Comparison of ENCODE assay signal across 8 cellular contexts in the genomic region with DNA sequence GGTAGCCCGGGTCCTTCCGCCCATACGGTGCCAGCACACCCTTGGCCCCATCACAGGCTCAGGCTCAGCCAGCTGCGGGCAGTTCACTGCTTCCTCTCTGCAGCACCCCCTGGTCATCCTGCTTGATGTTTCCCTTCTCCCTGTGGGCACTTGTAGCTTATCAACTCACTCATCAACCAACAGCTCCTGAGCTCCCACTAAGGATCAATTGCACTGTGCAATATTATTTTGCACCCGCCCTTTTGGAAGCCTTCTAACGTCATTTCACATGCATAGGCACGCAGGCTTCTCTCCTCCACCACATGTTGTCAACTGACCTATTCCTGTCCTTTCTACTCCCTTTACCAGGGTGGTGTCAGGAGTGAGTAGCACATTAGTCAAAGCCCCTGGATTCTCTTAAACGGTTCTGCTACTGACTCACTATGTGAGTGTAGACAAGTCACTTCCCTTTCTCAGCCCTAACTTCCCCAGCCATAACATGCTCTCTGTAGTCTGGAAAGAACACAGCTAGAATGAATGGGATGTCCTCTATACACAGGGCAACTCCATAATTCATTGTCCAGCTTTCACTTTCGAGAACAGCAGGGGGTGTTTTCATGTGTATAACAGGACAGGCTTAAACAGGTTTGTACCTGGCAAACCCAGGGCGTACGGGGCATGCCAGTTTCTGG. TPM values are rescaled to one million over a fixed set of nuclear protein-coding genes. Genes with fewer than 3 reads are reported as not detected.
DNase-seq lines count a peak whose midpoint lies in the region; ATAC-seq and TF ChIP-seq lines count a peak whose summit lies in the region.

No MANE protein-coding gene starts in this region.

- H3F3A ChIP-seq in PC-3 (ENCODE audit: low read length, unreplicated experiment), result peaks cover 7% of the 10 kb centered on the region

- H3K27ac ChIP-seq in PC-3 (ENCODE audit: low read length) (peak overlapping the region; percentile 95), epithelial cell of prostate (peak overlapping the region; percentile 100), neutrophil (peak overlapping the region; percentile 73)

- H3K4me3 ChIP-seq in AG10803 (ENCODE audit: low read length) (no peak overlapping the region), PC-3 (ENCODE audit: low read length) (peak overlapping the region; percentile 45), neutrophil (ENCODE audit: low read depth in 1 of 2, low read length in 1 of 2) (peak overlapping the region in 1 of 2 experiments; percentile 20)

- DNase-seq in AG10803 (ENCODE audit: low read depth), result peak; percentile 89
- peak; percentile 97 for DNase-seq in PC-3
- DNase-seq in epithelial cell of prostate (ENCODE audit: low read depth, low spot score), result peak; percentile 100
- DNase-seq in germinal center (ENCODE audit: low spot score), result no peak
- DNase-seq in SHP77 treated with DMSO at 0.1 percent for 48 hours (lab: John Stamatoyannopoulos, UW), result no peak

- H2AFZ ChIP-seq in PC-3 (ENCODE audit: low read length), result no peak overlapping the region

- peak overlapping the region; percentile 83 for H3K9ac ChIP-seq in PC-3 (ENCODE audit: low read length)

- H3K4me2 ChIP-seq in PC-3 (ENCODE audit: low read length), result peak overlapping the region; percentile 70

- POLR2A ChIA-PET in PC-3 (lab: Charles Lee; ENCODE audit: unreplicated experiment), result interaction anchor here (0.7 to 2.3 kb wide), 2 partner anchors 45 to 121 kb away, joined by 4 to 23 read pairs; no protein-coding TSS in a partner anchor

- BruUV-seq in PC-3 (replicated peaks; lab: Mats Ljungman, UMichigan), result no TSS peak

- H3K9me3 ChIP-seq in PC-3 (ENCODE audit: low read length), result no peaks in the 10 kb centered on the region
- no peaks in the 10 kb centered on the region for H3K9me3 ChIP-seq in neutrophil

- CTCF ChIA-PET in PC-3 (lab: Charles Lee), result interaction anchor here (0.6 kb wide), 1 partner anchor 371 kb away, joined by 4 read pairs; no protein-coding TSS in a partner anchor

- H3K27me3 ChIP-seq in PC-3 (ENCODE audit: low read length) (no peaks in the 10 kb centered on the region), neutrophil (no peaks in the 10 kb centered on the region)

- intact Hi-C loops in PC-3 (cut with micrococcal nuclease), result loop anchor here (1.0 to 5.0 kb wide), 4 partner anchors 28 to 340 kb away; no protein-coding TSS in a partner anchor

- no peak for TF ChIP-seq CTCF in AG10803 (conservative IDR thresholded peaks at IDR 0.05; ENCODE audit: low read length)
- no peak for TF ChIP-seq CTCF in PC-3 (conservative IDR thresholded peaks at IDR 0.05; ENCODE audit: low read depth, low read length)
- no peak for TF ChIP-seq CTCF in neutrophil (IDR thresholded peaks at IDR 0.05)

- peaks cover 54% of the 10 kb centered on the region for H3K4me1 ChIP-seq in PC-3 (ENCODE audit: insufficient read depth, low read length)
- peaks cover 21 to 24% of the 10 kb centered on the region in 2 experiments for H3K4me1 ChIP-seq in neutrophil (ENCODE audit: control insufficient read depth in 1 of 2, insufficient read depth in 1 of 2, low read depth in 1 of 2, low read length in 1 of 2)

- H3K9me2 ChIP-seq in PC-3 (replicated peaks; ENCODE audit: low read length), result no peaks in the 10 kb centered on the region

- ATAC-seq in GM18909 (IDR thresholded peaks at IDR 0.05; ENCODE audit: poor library complexity, unreplicated experiment) (peak; percentile 55), PC-3 (peak; percentile 89), HG03439 (IDR thresholded peaks at IDR 0.05; ENCODE audit: unreplicated experiment) (no peak)

- 0 out of 2 replicates have a peak, but pooled peaks cover 10% of the 10 kb centered on the region for H3K79me2 ChIP-seq in PC-3 (ENCODE audit: low read length)

- no peaks in the 10 kb centered on the region for H4K20me1 ChIP-seq in PC-3 (ENCODE audit: low read length)

- H3K36me3 ChIP-seq in PC-3 (ENCODE audit: low read depth, low read length) (no peaks in the 10 kb centered on the region), neutrophil (no peaks in the 10 kb centered on the region)

RNA-seq across cellular contexts. Expression of a gene that starts 47.1 kb away (rescaled TPM):
- 78.8 and 102 TPM in 2 replicates for total RNA-seq in PC-3 (2014; rRNA removed)

Comparison
In these comparisons a context has a peak if more than half of its experiments do, and no peak if none do; other contexts are left out.
1. DNase-seq: peak in AG10803 (single experiment), PC-3 (single experiment) and epithelial cell of prostate (single experiment); none in germinal center (single experiment) and SHP77 treated with DMSO at 0.1 percent for 48 hours (single experiment).
2. Peak in every context shown above with its lines, with median percentiles within 50 percentile points of each other: H3K27ac ChIP-seq.